Comparison of ENCODE assay signal across 17 cellular contexts in the genomic region with DNA sequence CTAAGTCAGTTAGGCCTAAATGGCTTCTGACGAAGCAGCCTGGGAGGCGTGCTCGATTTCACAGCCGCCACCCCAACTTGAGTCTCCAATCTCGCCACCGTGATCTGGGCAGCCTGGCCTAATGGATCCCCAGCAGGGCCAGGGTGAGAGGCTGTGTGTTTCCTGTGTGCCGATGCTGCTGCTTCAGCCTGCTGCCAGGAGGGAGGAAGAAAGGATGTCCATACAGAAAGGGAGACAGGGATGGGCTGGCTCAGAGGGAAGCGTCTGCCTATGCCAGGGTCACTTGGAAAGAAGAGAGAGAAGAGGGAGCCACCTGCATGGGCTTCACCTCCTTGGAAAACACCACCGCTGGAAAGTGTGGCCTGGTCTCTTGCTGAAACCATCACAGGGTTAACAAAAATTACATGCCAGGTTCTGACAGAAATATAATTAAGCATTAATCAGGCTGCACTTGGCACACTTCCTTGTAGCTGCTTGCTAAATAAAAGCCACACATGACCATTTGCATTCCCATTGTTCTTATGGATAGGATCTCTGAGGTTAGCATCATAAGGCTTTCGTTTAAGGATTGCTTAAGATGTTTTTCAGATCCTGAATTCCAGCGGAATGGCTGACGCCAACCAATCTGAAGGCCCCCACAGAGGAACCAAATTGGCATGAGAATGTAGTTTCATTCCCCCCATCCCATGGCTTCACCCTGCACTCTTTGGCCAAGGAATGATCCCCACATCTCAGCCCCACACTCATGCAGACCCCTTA.
"Had no signal": no experiment of that assay in that cellular context is flagged by ENCODE, and none has a peak within 500 bp of the region (broad histone marks: within the 10 kb centered on the region; RNA-seq: fewer than 3 reads in every experiment).

No MANE protein-coding gene starts in this region.

- H3K9me3 ChIP-seq: body of pancreas had no signal

- DNase-seq: activated B cell treated with CpG ODN at 0.5 μM for 24 hours; activated CD4-positive, alpha-beta T cell treated with anti-CD3 and anti-CD28 coated beads for 4 hours; activated CD8-positive, alpha-beta T cell treated with anti-CD3 and anti-CD28 coated beads for 36 hours; activated naive CD4-positive, alpha-beta T cell treated with Interleukin-2 at 50 U/mL for 16 hours; activated naive CD8-positive, alpha-beta T cell treated with anti-CD3 and anti-CD28 coated beads, Interleukin-2, amount 10 ng/mL, durations not matched to agents 7 days and 5 days; activated T-cell treated with anti-CD3 and anti-CD28 coated beads, Interleukin-2, amount 50 U/mL, for 24 hours; body of pancreas; caudate nucleus; dorsolateral prefrontal cortex; foreskin keratinocyte; kidney glomerular epithelial cell; left ventricle myocardium superior; naive thymus-derived CD4-positive, alpha-beta T cell; nucleus accumbens; stimulated activated CD8-positive, alpha-beta memory T cell treated with anti-CD3 and anti-CD28 coated beads, Interleukin-4, amount 100 ng/mL, for 48 hours; stimulated activated naive CD4-positive, alpha-beta T cell had no signal

- H3K27me3 Mint-ChIP-seq: activated B cell treated with CpG ODN at 0.5 μM for 24 hours; activated T-cell treated with anti-CD3 and anti-CD28 coated beads, Interleukin-2, amount 50 U/mL, for 24 hours had no signal

- H3K9me3 Mint-ChIP-seq: activated B cell treated with CpG ODN at 0.5 μM for 24 hours; activated CD8-positive, alpha-beta T cell treated with anti-CD3 and anti-CD28 coated beads for 36 hours; activated naive CD8-positive, alpha-beta T cell treated with anti-CD3 and anti-CD28 coated beads, Interleukin-2, amount 10 ng/mL, durations not matched to agents 7 days and 5 days; activated T-cell treated with anti-CD3 and anti-CD28 coated beads, Interleukin-2, amount 50 U/mL, for 24 hours; activated T-helper 2 cell treated with anti-CD3 and anti-CD28 coated beads, Interferon-gamma antibody, Interleukin-2, Interleukin-4, amounts not matched to agents 10 μg/mL and 5 μg/mL and 100 μg/mL, durations not matched to agents 14 hours and 24 hours and 36 hours; naive thymus-derived CD4-positive, alpha-beta T cell had no signal

- H3K36me3 Mint-ChIP-seq: activated naive CD8-positive, alpha-beta T cell treated with anti-CD3 and anti-CD28 coated beads, Interleukin-2, amount 10 ng/mL, durations not matched to agents 7 days and 5 days had no signal

- H3K4me3 ChIP-seq: body of pancreas, dorsolateral prefrontal cortex had no signal

- H3K27ac ChIP-seq: body of pancreas, dorsolateral prefrontal cortex, foreskin keratinocyte had no signal

- H3K27ac Mint-ChIP-seq: activated B cell treated with CpG ODN at 0.5 μM for 24 hours; activated CD8-positive, alpha-beta T cell treated with anti-CD3 and anti-CD28 coated beads for 36 hours; activated naive CD8-positive, alpha-beta T cell treated with anti-CD3 and anti-CD28 coated beads, Interleukin-2, amount 10 ng/mL, durations not matched to agents 7 days and 5 days; activated T-cell treated with anti-CD3 and anti-CD28 coated beads, Interleukin-2, amount 50 U/mL, for 24 hours; activated T-helper 2 cell treated with anti-CD3 and anti-CD28 coated beads, Interferon-gamma antibody, Interleukin-2, Interleukin-4, amounts not matched to agents 10 μg/mL and 5 μg/mL and 100 μg/mL, durations not matched to agents 14 hours and 24 hours and 36 hours; naive thymus-derived CD4-positive, alpha-beta T cell had no signal

- H3K27me3 ChIP-seq: body of pancreas, dorsolateral prefrontal cortex, foreskin keratinocyte had no signal

- H3K4me1 ChIP-seq: body of pancreas had no signal

- H3K4me3 Mint-ChIP-seq: activated B cell treated with CpG ODN at 0.5 μM for 24 hours; activated CD8-positive, alpha-beta T cell treated with anti-CD3 and anti-CD28 coated beads for 36 hours; activated T-cell treated with anti-CD3 and anti-CD28 coated beads, Interleukin-2, amount 50 U/mL, for 24 hours; naive thymus-derived CD4-positive, alpha-beta T cell had no signal
